In genomic region chr12:116442981-116443380, GRCh38 we compare ENCODE assay signal across 23 cellular contexts.
DNase-seq lines count a peak whose midpoint lies in the region; ATAC-seq and TF ChIP-seq lines count a peak whose summit lies in the region.
"Had no signal": no experiment of that assay in that cellular context is flagged by ENCODE, and none has a peak within 500 bp of the region (broad histone marks: within the 10 kb centered on the region; RNA-seq: fewer than 3 reads in every experiment).

No MANE protein-coding gene starts in this region.

- H3K4me3 Mint-ChIP-seq in stimulated activated memory B cell treated with anti-CD40 and anti-IgM and Interleukin-4, amounts not matched to agents 10 μg/mL and 1 μg/mL and 100 μg/mL, for 72 hours = no peak overlapping the region
- H3K4me3 Mint-ChIP-seq: activated naive CD8-positive, alpha-beta T cell treated with anti-CD3 and anti-CD28 coated beads, Interleukin-2, amount 10 ng/mL, durations not matched to agents 7 days and 5 days; natural killer cell; WTC11 had no signal

- peaks cover 2% of the 10 kb centered on the region for H3K9me3 Mint-ChIP-seq in stimulated activated memory B cell treated with anti-CD40 and anti-IgM and Interleukin-4, amounts not matched to agents 10 μg/mL and 1 μg/mL and 100 μg/mL, for 72 hours
- H3K9me3 Mint-ChIP-seq: activated naive CD8-positive, alpha-beta T cell treated with anti-CD3 and anti-CD28 coated beads, Interleukin-2, amount 10 ng/mL, durations not matched to agents 7 days and 5 days; natural killer cell; WTC11 had no signal

- dilution Hi-C loops in mammary epithelial cell (cut with HindIII; ENCODE audit: low sequenced_read_pairs) = no loop called here

- no peaks in the 10 kb centered on the region for H3K27me3 Mint-ChIP-seq in stimulated activated memory B cell treated with anti-CD40 and anti-IgM and Interleukin-4, amounts not matched to agents 10 μg/mL and 1 μg/mL and 100 μg/mL, for 72 hours
- H3K27me3 Mint-ChIP-seq: activated naive CD8-positive, alpha-beta T cell treated with anti-CD3 and anti-CD28 coated beads, Interleukin-2, amount 10 ng/mL, durations not matched to agents 7 days and 5 days had no signal

- H3K27ac ChIP-seq in mammary epithelial cell (ENCODE audit: insufficient read depth, low read depth, low read length) (no peak overlapping the region), breast epithelium (no peak overlapping the region), hepatocyte (no peak overlapping the region), heart left ventricle (no peak overlapping the region)
- H3K27ac ChIP-seq: brain microvascular endothelial cell, parathyroid adenoma, right lobe of liver, upper lobe of right lung had no signal

- peak overlapping the region; percentile 36 for H3K27ac Mint-ChIP-seq in stimulated activated memory B cell treated with anti-CD40 and anti-IgM and Interleukin-4, amounts not matched to agents 10 μg/mL and 1 μg/mL and 100 μg/mL, for 72 hours
- H3K27ac Mint-ChIP-seq: activated naive CD8-positive, alpha-beta T cell treated with anti-CD3 and anti-CD28 coated beads, Interleukin-2, amount 10 ng/mL, durations not matched to agents 7 days and 5 days; natural killer cell; WTC11 had no signal

- H2AFZ ChIP-seq in mammary epithelial cell (ENCODE audit: low read depth, low read length) (no peak overlapping the region), hepatocyte (no peak overlapping the region)
- H2AFZ ChIP-seq: parathyroid adenoma had no signal

- no TSS peak for BruUV-seq in mammary epithelial cell (replicated peaks; lab: Mats Ljungman, UMichigan)

- peaks cover 10% of the 10 kb centered on the region for H3K4me1 Mint-ChIP-seq in stimulated activated memory B cell treated with anti-CD40 and anti-IgM and Interleukin-4, amounts not matched to agents 10 μg/mL and 1 μg/mL and 100 μg/mL, for 72 hours
- H3K4me1 Mint-ChIP-seq: activated naive CD8-positive, alpha-beta T cell treated with anti-CD3 and anti-CD28 coated beads, Interleukin-2, amount 10 ng/mL, durations not matched to agents 7 days and 5 days; natural killer cell had no signal

- no peak overlapping the region for H3K4me2 ChIP-seq in mammary epithelial cell (ENCODE audit: insufficient read depth, low read depth, low read length)
- H3K4me2 ChIP-seq in hepatocyte = no peak overlapping the region

- in situ Hi-C loops in mammary epithelial cell (cut with MboI; ENCODE audit: low sequenced_read_pairs in 2 of 2) = no loop called here

- no peaks in the 10 kb centered on the region for H3K36me3 ChIP-seq in mammary epithelial cell (ENCODE audit: insufficient read depth, low read length)
- H3K36me3 ChIP-seq in breast epithelium = no peaks in the 10 kb centered on the region
- no peaks in the 10 kb centered on the region for H3K36me3 ChIP-seq in hepatocyte (replicated peaks; ENCODE audit: insufficient read depth, low read depth)
- H3K36me3 ChIP-seq in heart left ventricle = no peaks in the 10 kb centered on the region
- H3K36me3 ChIP-seq: brain microvascular endothelial cell, right lobe of liver, upper lobe of right lung had no signal

- H3K27me3 ChIP-seq in mammary epithelial cell (ENCODE audit: insufficient read depth, low read length) (no peaks in the 10 kb centered on the region), breast epithelium (no peaks in the 10 kb centered on the region), hepatocyte (no peaks in the 10 kb centered on the region), heart left ventricle (no peaks in the 10 kb centered on the region)
- H3K27me3 ChIP-seq: brain microvascular endothelial cell, right lobe of liver, upper lobe of right lung had no signal

- no peak for ATAC-seq in stimulated activated memory B cell treated with anti-CD40 and anti-IgM and Interleukin-4, amounts not matched to agents 10 μg/mL and 1 μg/mL and 100 μg/mL, for 72 hours
- no peak for ATAC-seq in heart left ventricle
- ATAC-seq: natural killer cell, right lobe of liver, upper lobe of right lung, WTC11 had no signal

- no peaks in the 10 kb centered on the region for H4K20me1 ChIP-seq in mammary epithelial cell (ENCODE audit: insufficient read depth, low read length)
- no peaks in the 10 kb centered on the region for H4K20me1 ChIP-seq in hepatocyte (ENCODE audit: insufficient read depth, poor library complexity, severe bottlenecking)

- H3K79me2 ChIP-seq in mammary epithelial cell (ENCODE audit: insufficient read depth, low read length) (no peaks in the 10 kb centered on the region), hepatocyte (no peaks in the 10 kb centered on the region)
- H3K79me2 ChIP-seq: parathyroid adenoma had no signal

- no peak for TF ChIP-seq POLR2A in breast epithelium (IDR thresholded peaks at IDR 0.05)
- TF ChIP-seq POLR2A in heart left ventricle (IDR thresholded peaks at IDR 0.05) = no peak

- no peak overlapping the region for H3K9ac ChIP-seq in mammary epithelial cell (ENCODE audit: insufficient read depth, low read length)
- H3K9ac ChIP-seq: parathyroid adenoma had no signal

- intact Hi-C loops in mammary epithelial cell (cut with micrococcal nuclease) = no loop called here
- intact Hi-C loops in breast epithelium (cut with DNase I; ENCODE audit: low total_unique reads) = no loop called here
- intact Hi-C loops in heart left ventricle (cut with DNase I) = no loop called here

- 83% methylated on average over 4 of the region's 4 CpGs for WGBS in mammary epithelial cell (ENCODE audit: low coverage, missing lambda C conversion rate)
- WGBS in hepatocyte (ENCODE audit: low lambda C conversion rate, missing lambda C conversion rate) = 72% methylated on average over 4 of the region's 4 CpGs
- 80 to 81% (median 80%) methylated on average over 4 of the region's 4 CpGs for WGBS in heart left ventricle, 4 donors

- H3K9me3 ChIP-seq in mammary epithelial cell (replicated peaks; ENCODE audit: insufficient read depth, low read length) = no peaks in the 10 kb centered on the region
- H3K9me3 ChIP-seq in breast epithelium = no peaks in the 10 kb centered on the region
- no peaks in the 10 kb centered on the region for H3K9me3 ChIP-seq in hepatocyte (ENCODE audit: low read depth)
- no peaks in the 10 kb centered on the region for H3K9me3 ChIP-seq in heart left ventricle
- H3K9me3 ChIP-seq: Caco-2, right lobe of liver, upper lobe of right lung had no signal

- CTCF ChIA-PET in mammary epithelial cell (lab: Charles Lee; ENCODE audit: low non-redundant PET) = no interaction called here

- H3K4me3 ChIP-seq in mammary epithelial cell (replicated peaks in 1 of 3; ENCODE audit: insufficient read depth in 1 of 3, low read depth in 2 of 3, low read length in 3 of 3) (no peak overlapping the region), breast epithelium (no peak overlapping the region), choroid plexus epithelial cell (ENCODE audit: low read depth, low read length) (no peak overlapping the region), hepatocyte (no peak overlapping the region), heart left ventricle (no peak overlapping the region)
- H3K4me3 ChIP-seq: right lobe of liver, upper lobe of right lung had no signal

- peaks cover 10% of the 10 kb centered on the region for H3K4me1 ChIP-seq in mammary epithelial cell (ENCODE audit: insufficient read depth, low read length)
- H3K4me1 ChIP-seq in breast epithelium = no peaks in the 10 kb centered on the region
- H3K4me1 ChIP-seq in hepatocyte (ENCODE audit: insufficient read depth) = no peaks in the 10 kb centered on the region
- no peaks in the 10 kb centered on the region for H3K4me1 ChIP-seq in heart left ventricle
- H3K4me1 ChIP-seq: Caco-2, parathyroid adenoma, right lobe of liver, upper lobe of right lung had no signal

- DNase-seq in mammary epithelial cell (peak; percentile 26), breast epithelium (ENCODE audit: low spot score in 2 of 2) (no peak), choroid plexus epithelial cell (ENCODE audit: low read depth) (peak; percentile 42), hepatocyte (ENCODE audit: low spot score) (peak; percentile 37), hippocampal formation (lab: John Stamatoyannopoulos, UW) (no peak), heart left ventricle (no peak), cerebellar cortex (ENCODE audit: low spot score) (no peak)
- DNase-seq: 8988T; activated CD4-positive, alpha-beta T cell treated with anti-CD3 and anti-CD28 coated beads, Interleukin-2, amount 50 U/mL, for 48 hours; activated naive CD8-positive, alpha-beta T cell treated with anti-CD3 and anti-CD28 coated beads, Interleukin-2, amount 10 ng/mL, durations not matched to agents 7 days and 5 days; brain microvascular endothelial cell; Caco-2; EL; midbrain; natural killer cell; NCI-H1417 treated with DMSO at 0.1 percent for 48 hours; NK-92 treated with Interleukin-12 subunit alpha and Interleukin-12 subunit beta, amount 100 ng/mL, for 24 hours; right lobe of liver; stimulated activated CD8-positive, alpha-beta memory T cell treated with anti-CD3 and anti-CD28 coated beads, Interleukin-4, amount 100 ng/mL, for 48 hours; upper lobe of right lung had no signal

- no peaks in the 10 kb centered on the region for H3K9me2 ChIP-seq in hepatocyte (replicated peaks; ENCODE audit: insufficient read depth)

- TF ChIP-seq CTCF in mammary epithelial cell (conservative IDR thresholded peaks at IDR 0.05 in 1 of 2, IDR thresholded peaks at IDR 0.05 in 1 of 2; ENCODE audit: extremely low read depth in 1 of 2, insufficient read depth in 1 of 2, low read depth in 1 of 2, low read length in 2 of 2) = no peak
- no peak for TF ChIP-seq CTCF in breast epithelium (IDR thresholded peaks at IDR 0.05)
- TF ChIP-seq CTCF in choroid plexus epithelial cell (conservative IDR thresholded peaks at IDR 0.05; ENCODE audit: low read depth, low read length) = no peak
- TF ChIP-seq CTCF in hepatocyte (IDR thresholded peaks at IDR 0.05; ENCODE audit: poor library complexity) = no peak
- no peak for TF ChIP-seq CTCF in heart left ventricle (IDR thresholded peaks at IDR 0.05)

- no peaks in the 10 kb centered on the region for H3K36me3 Mint-ChIP-seq in stimulated activated memory B cell treated with anti-CD40 and anti-IgM and Interleukin-4, amounts not matched to agents 10 μg/mL and 1 μg/mL and 100 μg/mL, for 72 hours
- H3K36me3 Mint-ChIP-seq: activated naive CD8-positive, alpha-beta T cell treated with anti-CD3 and anti-CD28 coated beads, Interleukin-2, amount 10 ng/mL, durations not matched to agents 7 days and 5 days; natural killer cell; WTC11 had no signal

Comparison
In these comparisons a context has a peak if more than half of its experiments do, and no peak if none do; other contexts are left out.
1. DNase-seq: peak in mammary epithelial cell (single experiment), choroid plexus epithelial cell (single experiment) and hepatocyte (single experiment); none in breast epithelium (0 of 2), hippocampal formation (0 of 2), heart left ventricle (0 of 5) and cerebellar cortex (single experiment).